Comparison of ENCODE assay signal across 1 cellular context in genomic region chr18:58990720-58991119, GRCh38.
TF ChIP-seq lines count a peak whose summit lies in the region.

No MANE protein-coding gene starts in this region.

TF ChIP-seq in neural cell, 6 proteins besides CTCF, POLR2A, EP300 and RAD21 (continued from another document):
- TF ChIP-seq REST (IDR thresholded peaks at IDR 0.05; ENCODE audit: borderline replicate concordance): no peak
